Comparison of ENCODE assay signal across 8 cellular contexts in genomic region chr22:19033568-19033905, GRCh38.
DNase-seq lines count a peak whose midpoint lies in the region; ATAC-seq, FAIRE-seq and TF ChIP-seq lines count a peak whose summit lies in the region.
"Not testable (repeated sequence)": the region's sequence is repeated elsewhere in the genome, so short reads cannot be mapped to it uniquely, and the experiment has no call there.

No MANE protein-coding gene starts in this region.

- POLR2A ChIA-PET in naive thymus-derived CD4-positive, alpha-beta T cell (lab: Charles Lee): interaction anchor here (0.6 kb wide), 1 partner anchor 249 kb away, joined by 3 read pairs; no protein-coding TSS in a partner anchor

- not testable (repeated sequence) for H3K36me3 Mint-ChIP-seq in naive thymus-derived CD4-positive, alpha-beta T cell; progenitor cell of endocrine pancreas (ENCODE audit: insufficient read depth); stimulated activated effector memory CD8-positive, alpha-beta T cell treated with anti-CD3 and anti-CD28 coated beads, Interleukin-12 subunit alpha, Interleukin-12 subunit beta, amount 100 ng/mL, for 72 hours; type B pancreatic cell

- H3K79me2 ChIP-seq in DND-41 (ENCODE audit: insufficient read depth, low read length): not testable (repeated sequence)

- not testable (repeated sequence) for H3K4me1 ChIP-seq in DND-41 (ENCODE audit: insufficient read depth, low read length); kidney (ENCODE audit: control insufficient read depth in 1 of 2, insufficient read depth in 1 of 2, low read depth in 1 of 2, low read length in 2 of 2); naive thymus-derived CD4-positive, alpha-beta T cell (ENCODE audit: control insufficient read depth in 2 of 2, insufficient read depth in 2 of 2, low read length in 2 of 2)

- H3K27ac ChIP-seq in DND-41 (ENCODE audit: low read length); WERI-Rb-1; kidney (ENCODE audit: low read depth in 2 of 2, low read length in 2 of 2); naive thymus-derived CD4-positive, alpha-beta T cell (ENCODE audit: low read depth, low read length): not testable (repeated sequence)

- not testable (repeated sequence) for H3K4me3 ChIP-seq in DND-41 (ENCODE audit: low read depth in 1 of 2, low read length in 2 of 2); WERI-Rb-1 (ENCODE audit: low read depth, low read length); kidney (ENCODE audit: low read length in 2 of 2); naive thymus-derived CD4-positive, alpha-beta T cell (ENCODE audit: low read length)

- H3K9me3 Mint-ChIP-seq in naive thymus-derived CD4-positive, alpha-beta T cell; progenitor cell of endocrine pancreas (ENCODE audit: low read depth); stimulated activated effector memory CD8-positive, alpha-beta T cell treated with anti-CD3 and anti-CD28 coated beads, Interleukin-12 subunit alpha, Interleukin-12 subunit beta, amount 100 ng/mL, for 72 hours; type B pancreatic cell: not testable (repeated sequence)

- not testable (repeated sequence) for H3K9ac ChIP-seq in DND-41 (ENCODE audit: low read depth, low read length); kidney (ENCODE audit: low read length in 2 of 2)

- CTCF ChIA-PET in naive thymus-derived CD4-positive, alpha-beta T cell (lab: Charles Lee): not testable (repeated sequence)

- intact Hi-C loops in kidney (cut with DNase I): not testable (repeated sequence)
- intact Hi-C loops in naive thymus-derived CD4-positive, alpha-beta T cell (cut with micrococcal nuclease): loop anchor here in 1 of 2 donors (5.0 kb wide), 1 partner anchor 564 kb away; no protein-coding TSS in a partner anchor

- peaks cover 16% of the 10 kb centered on the region for H4K20me1 ChIP-seq in DND-41 (ENCODE audit: insufficient read depth, low read length)

- FAIRE-seq in kidney (lab: Jason Lieb, UNC): not testable (repeated sequence)

- 0 out of 3 replicates have a peak, but pooled peaks have one; percentile 6 for ATAC-seq in DND-41 (ENCODE audit: insufficient read depth, low read depth)
- peak; percentile 15 for ATAC-seq in naive thymus-derived CD4-positive, alpha-beta T cell
- peak; percentile 16 for ATAC-seq in stimulated activated effector memory CD8-positive, alpha-beta T cell treated with anti-CD3 and anti-CD28 coated beads, Interleukin-12 subunit alpha, Interleukin-12 subunit beta, amount 100 ng/mL, for 72 hours

- H3K27me3 Mint-ChIP-seq in naive thymus-derived CD4-positive, alpha-beta T cell: peaks cover 3 to 16% (median 5%) of the 10 kb centered on the region in 5 donors
- H3K27me3 Mint-ChIP-seq in progenitor cell of endocrine pancreas (peaks cover 26% of the 10 kb centered on the region), type B pancreatic cell (peaks cover 32% of the 10 kb centered on the region)

- H3K27me3 ChIP-seq in DND-41 (ENCODE audit: insufficient read depth, low read length, poor library complexity); WERI-Rb-1 (ENCODE audit: insufficient read depth, low read depth, severe bottlenecking); naive thymus-derived CD4-positive, alpha-beta T cell (ENCODE audit: control insufficient read depth in 2 of 2, insufficient read depth in 2 of 2, low read length in 2 of 2): not testable (repeated sequence)

- peaks cover 0 to 18% (median 9%) of the 10 kb centered on the region in 7 donors for H3K4me1 Mint-ChIP-seq in naive thymus-derived CD4-positive, alpha-beta T cell
- H3K4me1 Mint-ChIP-seq in progenitor cell of endocrine pancreas (ENCODE audit: low read depth); type B pancreatic cell (ENCODE audit: unreplicated experiment): not testable (repeated sequence)
- peaks cover 22% of the 10 kb centered on the region for H3K4me1 Mint-ChIP-seq in stimulated activated effector memory CD8-positive, alpha-beta T cell treated with anti-CD3 and anti-CD28 coated beads, Interleukin-12 subunit alpha, Interleukin-12 subunit beta, amount 100 ng/mL, for 72 hours

- H3K27ac Mint-ChIP-seq in naive thymus-derived CD4-positive, alpha-beta T cell; stimulated activated effector memory CD8-positive, alpha-beta T cell treated with anti-CD3 and anti-CD28 coated beads, Interleukin-12 subunit alpha, Interleukin-12 subunit beta, amount 100 ng/mL, for 72 hours; type B pancreatic cell: not testable (repeated sequence)
- H3K27ac Mint-ChIP-seq in progenitor cell of endocrine pancreas: peak overlapping the region; percentile 78

- not testable (repeated sequence) for H3K9me3 ChIP-seq in DND-41 (ENCODE audit: insufficient read depth, low read length, severe bottlenecking); WERI-Rb-1 (ENCODE audit: severe bottlenecking); kidney (ENCODE audit: control insufficient read depth in 1 of 2, low read length in 2 of 2); naive thymus-derived CD4-positive, alpha-beta T cell (ENCODE audit: control insufficient read depth in 2 of 3, low read length in 3 of 3)

- DNase-seq in DND-41; naive thymus-derived CD4-positive, alpha-beta T cell; progenitor cell of endocrine pancreas (ENCODE audit: low spot score, unreplicated experiment); stimulated activated effector memory CD8-positive, alpha-beta T cell treated with anti-CD3 and anti-CD28 coated beads, Interleukin-12 subunit alpha, Interleukin-12 subunit beta, amount 100 ng/mL, for 72 hours (ENCODE audit: low spot score in 2 of 2): not testable (repeated sequence)
- DNase-seq in WERI-Rb-1 (peak; percentile 5), ecto neural progenitor cell (ENCODE audit: low spot score) (peak; percentile 29), kidney (peak; percentile 23), type B pancreatic cell (ENCODE audit: extremely low spot score, unreplicated experiment) (peak; percentile 40)

- not testable (repeated sequence) for H2AFZ ChIP-seq in DND-41 (ENCODE audit: low read depth, low read length)

- TF ChIP-seq CTCF in DND-41 (IDR thresholded peaks at IDR 0.05; ENCODE audit: borderline replicate concordance, extremely low read depth, low read length, poor library complexity, severe bottlenecking); WERI-Rb-1 (IDR thresholded peaks at IDR 0.05; ENCODE audit: low read depth, low read length); kidney (IDR thresholded peaks at IDR 0.05; ENCODE audit: borderline replicate concordance, extremely low read depth, insufficient read depth); progenitor cell of endocrine pancreas (IDR thresholded peaks at IDR 0.05; ENCODE audit: unreplicated experiment); type B pancreatic cell (conservative IDR thresholded peaks at IDR 0.05): not testable (repeated sequence)

- H3K4me3 Mint-ChIP-seq in naive thymus-derived CD4-positive, alpha-beta T cell; progenitor cell of endocrine pancreas (ENCODE audit: low read depth); stimulated activated effector memory CD8-positive, alpha-beta T cell treated with anti-CD3 and anti-CD28 coated beads, Interleukin-12 subunit alpha, Interleukin-12 subunit beta, amount 100 ng/mL, for 72 hours; type B pancreatic cell: not testable (repeated sequence)

- peaks cover 13% of the 10 kb centered on the region for H3K36me3 ChIP-seq in DND-41 (ENCODE audit: insufficient read depth, low read length)
- not testable (repeated sequence) for H3K36me3 ChIP-seq in WERI-Rb-1; kidney (ENCODE audit: control insufficient read depth in 1 of 2, insufficient read depth in 2 of 2, low read length in 2 of 2)
- peaks cover 0 to 19% (median 0%) of the 10 kb centered on the region in 3 experiments for H3K36me3 ChIP-seq in naive thymus-derived CD4-positive, alpha-beta T cell (ENCODE audit: control insufficient read depth in 2 of 3, insufficient read depth in 3 of 3, low read length in 3 of 3)

- not testable (repeated sequence) for H3K4me2 ChIP-seq in DND-41 (ENCODE audit: insufficient read depth, low read length)
